11 cellular contexts compared by ENCODE assay signal in the genomic region with DNA sequence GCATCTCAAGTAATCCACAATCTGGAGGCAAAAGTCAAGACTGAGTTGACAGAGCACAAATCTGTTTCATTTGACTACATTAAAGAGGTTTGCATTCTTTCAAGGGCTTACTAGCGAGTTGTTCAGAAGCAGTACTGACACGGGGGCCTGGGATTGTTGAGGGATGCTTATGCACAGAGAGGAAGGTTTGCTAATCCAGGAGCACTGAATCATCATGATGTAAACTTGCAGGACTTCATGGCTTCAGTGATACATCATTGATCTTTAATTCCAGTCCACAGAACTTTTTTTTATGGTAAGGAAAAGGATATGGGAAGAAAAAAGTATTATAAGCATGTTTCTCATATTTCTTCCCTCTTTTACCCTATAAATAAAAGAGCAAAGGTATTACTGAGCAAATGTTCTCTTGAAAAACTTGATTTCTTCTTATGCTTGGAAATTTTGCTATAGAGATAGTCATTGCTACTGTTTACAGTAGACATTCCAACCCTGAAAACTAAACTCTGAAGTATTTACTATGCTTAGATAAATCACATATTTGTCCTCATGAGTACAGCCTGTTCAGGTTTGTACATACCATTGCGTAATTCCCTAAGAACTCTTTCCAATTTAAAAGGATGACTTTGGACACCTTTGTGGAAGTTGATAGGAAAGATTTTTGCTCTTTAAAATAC.
DNase-seq lines count a peak whose midpoint lies in the region; ATAC-seq and TF ChIP-seq lines count a peak whose summit lies in the region.
"Had no signal": no experiment of that assay in that cellular context is flagged by ENCODE, and none has a peak within 500 bp of the region (broad histone marks: within the 10 kb centered on the region; RNA-seq: fewer than 3 reads in every experiment).

No MANE protein-coding gene starts in this region.

- peak; percentile 97 for DNase-seq in EL
- peak; percentile 66 for DNase-seq in RPMI7951 (ENCODE audit: low read depth)
- peak; percentile 94 for DNase-seq in fibroblast of pulmonary artery (ENCODE audit: low read depth)
- no peak for DNase-seq in sciatic nerve (ENCODE audit: low spot score)
- DNase-seq in NCI-H1105 treated with DMSO at 0.1 percent for 48 hours (lab: John Stamatoyannopoulos, UW): no peak
- DNase-seq in SHP77 treated with DMSO at 0.1 percent for 48 hours (lab: John Stamatoyannopoulos, UW): no peak
- DNase-seq: naive B cell, NCI-H1436 treated with DMSO at 0.1 percent for 48 hours, T-helper 1 cell had no signal

- no peak overlapping the region for H3K4me3 ChIP-seq in fibroblast of pulmonary artery (replicated peaks; ENCODE audit: low read depth, low read length)

- intact Hi-C loops in sciatic nerve (cut with DNase I): no loop called here

- peak; percentile 74 for ATAC-seq in sciatic nerve
- ATAC-seq in HG03354 (IDR thresholded peaks at IDR 0.05; ENCODE audit: poor library complexity, severe bottlenecking, unreplicated experiment): no peak
- no peak for ATAC-seq in GM21786 (IDR thresholded peaks at IDR 0.05; ENCODE audit: unreplicated experiment)

- TF ChIP-seq CTCF in fibroblast of pulmonary artery (IDR thresholded peaks at IDR 0.05; ENCODE audit: low read length, missing control alignments): no peak

Comparison
In these comparisons a context has a peak if more than half of its experiments do, and no peak if none do; other contexts are left out.
1. DNase-seq: peak in EL (single experiment), RPMI7951 (single experiment) and fibroblast of pulmonary artery (single experiment); none in sciatic nerve (single experiment), NCI-H1105 treated with DMSO at 0.1 percent for 48 hours (single experiment) and SHP77 treated with DMSO at 0.1 percent for 48 hours (single experiment).